Comparison of ENCODE assay signal across 20 cellular contexts in genomic region chr6:36247691-36248090, GRCh38. TPM values are rescaled to one million over a fixed set of nuclear protein-coding genes. Genes with fewer than 3 reads are reported as not detected.
DNase-seq lines count a peak whose midpoint lies in the region; ATAC-seq and TF ChIP-seq lines count a peak whose summit lies in the region.
"Had no signal": no experiment of that assay in that cellular context is flagged by ENCODE, and none has a peak within 500 bp of the region (broad histone marks: within the 10 kb centered on the region; RNA-seq: fewer than 3 reads in every experiment).

No MANE protein-coding gene starts in this region.

- H3K27ac Mint-ChIP-seq in activated CD4-positive, alpha-beta T cell treated with anti-CD3 and anti-CD28 coated beads for 36 hours, result no peak overlapping the region
- H3K27ac Mint-ChIP-seq: activated naive CD8-positive, alpha-beta T cell; immature natural killer cell; stimulated activated memory B cell treated with anti-CD40 and anti-IgM and Interleukin-4, amounts not matched to agents 10 μg/mL and 1 μg/mL and 100 μg/mL, for 72 hours; T-helper 2 cell treated with Interferon-gamma antibody and Interleukin-4, amounts not matched to agents 5 μg/mL and 100 μg/mL, for 36 hours had no signal

- ATAC-seq in PC-3 (peak; percentile 29; the same call in 1 of the 2 replicates), sciatic nerve (peak; percentile 78), HG02610 (IDR thresholded peaks at IDR 0.05; ENCODE audit: unreplicated experiment) (no peak)
- no peak for ATAC-seq in activated CD4-positive, alpha-beta T cell treated with anti-CD3 and anti-CD28 coated beads for 36 hours
- ATAC-seq: stimulated activated memory B cell treated with anti-CD40 and anti-IgM and Interleukin-4, amounts not matched to agents 10 μg/mL and 1 μg/mL and 100 μg/mL, for 72 hours had no signal

- no peak overlapping the region for H3K4me3 ChIP-seq in BLaER1 treated with 17β-estradiol and CSF1 and Interleukin-3, amounts not matched to agents 10 nM and 100 nM
- H3K4me3 ChIP-seq in PC-3 (ENCODE audit: low read length) (no peak overlapping the region), fibroblast of the aortic adventitia (ENCODE audit: low read depth, low read length) (no peak overlapping the region), Karpas-422 (ENCODE audit: low read length) (no peak overlapping the region)

- CTCF ChIA-PET in PC-3 (lab: Charles Lee), result no interaction called here
- CTCF ChIA-PET in activated CD4-positive, alpha-beta T cell treated with anti-CD3 and anti-CD28 coated beads for 36 hours (lab: Charles Lee), result no interaction called here

- H3K9me2 ChIP-seq in PC-3 (replicated peaks; ENCODE audit: low read length) (no peaks in the 10 kb centered on the region), Karpas-422 (replicated peaks; ENCODE audit: insufficient read depth, low read length) (no peaks in the 10 kb centered on the region)

- DNase-seq in PC-3 (peak; percentile 45), fibroblast of the aortic adventitia (ENCODE audit: low read depth) (peak; percentile 88), sciatic nerve (ENCODE audit: low spot score) (no peak), Karpas-422 (no peak)
- DNase-seq in activated CD4-positive, alpha-beta T cell treated with anti-CD3 and anti-CD28 coated beads for 36 hours, result no peak
- DNase-seq in activated CD4-positive, alpha-beta T cell treated with anti-CD3 and anti-CD28 coated beads for 1 hour, result no peak
- DNase-seq: activated CD4-positive, alpha-beta T cell treated with anti-CD3 and anti-CD28 coated beads for 4 hours; DMS153; immature natural killer cell; NCI-H345; occipital lobe; SHP77 treated with DMSO at 0.1 percent for 48 hours had no signal

- H3K27me3 Mint-ChIP-seq in activated CD4-positive, alpha-beta T cell treated with anti-CD3 and anti-CD28 coated beads for 36 hours, result peaks cover 5% of the 10 kb centered on the region
- H3K27me3 Mint-ChIP-seq: stimulated activated memory B cell treated with anti-CD40 and anti-IgM and Interleukin-4, amounts not matched to agents 10 μg/mL and 1 μg/mL and 100 μg/mL, for 72 hours had no signal

- H3K9me3 ChIP-seq in BLaER1 treated with 17β-estradiol and CSF1 and Interleukin-3, amounts not matched to agents 10 nM and 100 nM (replicated peaks in 1 of 11), result no peaks in the 10 kb centered on the region
- no peaks in the 10 kb centered on the region for H3K9me3 ChIP-seq in PC-3 (ENCODE audit: low read length)
- no peaks in the 10 kb centered on the region for H3K9me3 ChIP-seq in Karpas-422 (ENCODE audit: low read length)

- intact Hi-C loops in PC-3 (cut with micrococcal nuclease) (no loop called here), sciatic nerve (cut with DNase I) (no loop called here)
- intact Hi-C loops in activated CD4-positive, alpha-beta T cell treated with anti-CD3 and anti-CD28 coated beads for 36 hours (cut with DNase I, micrococcal nuclease), result no loop called here

- H3K4me3 Mint-ChIP-seq in activated CD4-positive, alpha-beta T cell treated with anti-CD3 and anti-CD28 coated beads for 36 hours, result no peak overlapping the region
- H3K4me3 Mint-ChIP-seq: activated naive CD8-positive, alpha-beta T cell; central memory CD8-positive, alpha-beta T cell; immature natural killer cell; stimulated activated memory B cell treated with anti-CD40 and anti-IgM and Interleukin-4, amounts not matched to agents 10 μg/mL and 1 μg/mL and 100 μg/mL, for 72 hours; T-helper 2 cell treated with Interferon-gamma antibody and Interleukin-4, amounts not matched to agents 5 μg/mL and 100 μg/mL, for 36 hours had no signal

- no peaks in the 10 kb centered on the region for H3K9me3 Mint-ChIP-seq in activated CD4-positive, alpha-beta T cell treated with anti-CD3 and anti-CD28 coated beads for 36 hours (ENCODE audit: low read depth)
- H3K9me3 Mint-ChIP-seq: central memory CD8-positive, alpha-beta T cell; immature natural killer cell; stimulated activated memory B cell treated with anti-CD40 and anti-IgM and Interleukin-4, amounts not matched to agents 10 μg/mL and 1 μg/mL and 100 μg/mL, for 72 hours; T-helper 2 cell treated with Interferon-gamma antibody and Interleukin-4, amounts not matched to agents 5 μg/mL and 100 μg/mL, for 36 hours had no signal

- H3K4me1 Mint-ChIP-seq in activated CD4-positive, alpha-beta T cell treated with anti-CD3 and anti-CD28 coated beads for 36 hours, result no peaks in the 10 kb centered on the region
- H3K4me1 Mint-ChIP-seq: central memory CD8-positive, alpha-beta T cell had no signal

- H3K27me3 ChIP-seq in BLaER1 treated with 17β-estradiol and CSF1 and Interleukin-3, amounts not matched to agents 10 nM and 100 nM, result no peaks in the 10 kb centered on the region
- no peaks in the 10 kb centered on the region for H3K27me3 ChIP-seq in PC-3 (ENCODE audit: low read length)
- H3K27me3 ChIP-seq in Karpas-422 (ENCODE audit: low read length), result no peaks in the 10 kb centered on the region

- peak overlapping the region in 10 of 11 experiments; percentile 5 to 97 (median 68); a peak in 17 of 22 replicates for H3K4me2 ChIP-seq in BLaER1 treated with 17β-estradiol and CSF1 and Interleukin-3, amounts not matched to agents 10 nM and 100 nM
- peak overlapping the region; percentile 10; the same call in 1 of the 2 replicates for H3K4me2 ChIP-seq in PC-3 (ENCODE audit: low read length)
- no peak overlapping the region for H3K4me2 ChIP-seq in Karpas-422 (ENCODE audit: low read depth, low read length, poor library complexity, severe bottlenecking)

- H3K79me2 ChIP-seq in PC-3 (ENCODE audit: low read length) (no peaks in the 10 kb centered on the region), Karpas-422 (ENCODE audit: low read length) (no peaks in the 10 kb centered on the region)

- TF ChIP-seq CTCF in PC-3 (conservative IDR thresholded peaks at IDR 0.05; ENCODE audit: low read depth, low read length), result no peak
- no peak for TF ChIP-seq CTCF in fibroblast of the aortic adventitia (IDR thresholded peaks at IDR 0.05; ENCODE audit: insufficient read depth, low read length)

- H3K36me3 Mint-ChIP-seq in activated CD4-positive, alpha-beta T cell treated with anti-CD3 and anti-CD28 coated beads for 36 hours (ENCODE audit: low read depth), result no peaks in the 10 kb centered on the region
- H3K36me3 Mint-ChIP-seq: stimulated activated memory B cell treated with anti-CD40 and anti-IgM and Interleukin-4, amounts not matched to agents 10 μg/mL and 1 μg/mL and 100 μg/mL, for 72 hours had no signal

- BruUV-seq in PC-3 (replicated peaks; lab: Mats Ljungman, UMichigan), result no TSS peak

- H3K4me1 ChIP-seq in BLaER1 treated with 17β-estradiol and CSF1 and Interleukin-3, amounts not matched to agents 10 nM and 100 nM, result peaks cover 42 to 77% (median 65%) of the 10 kb centered on the region in 10 experiments
- peaks cover 23% of the 10 kb centered on the region for H3K4me1 ChIP-seq in PC-3 (ENCODE audit: insufficient read depth, low read length)
- H3K4me1 ChIP-seq in Karpas-422 (ENCODE audit: low read length), result peaks cover 22% of the 10 kb centered on the region

- no peak overlapping the region; a peak in 2 of 22 replicates for H3K9ac ChIP-seq in BLaER1 treated with 17β-estradiol and CSF1 and Interleukin-3, amounts not matched to agents 10 nM and 100 nM
- H3K9ac ChIP-seq in PC-3 (ENCODE audit: low read length) (no peak overlapping the region), Karpas-422 (ENCODE audit: low read length) (no peak overlapping the region)

- H3K36me3 ChIP-seq in BLaER1 treated with 17β-estradiol and CSF1 and Interleukin-3, amounts not matched to agents 10 nM and 100 nM, result no peaks in the 10 kb centered on the region
- H3K36me3 ChIP-seq in PC-3 (ENCODE audit: low read depth, low read length) (no peaks in the 10 kb centered on the region), Karpas-422 (ENCODE audit: insufficient read depth, low read length) (no peaks in the 10 kb centered on the region)

- POLR2A ChIA-PET in PC-3 (lab: Charles Lee; ENCODE audit: unreplicated experiment), result no interaction called here
- POLR2A ChIA-PET in activated CD4-positive, alpha-beta T cell treated with anti-CD3 and anti-CD28 coated beads for 36 hours (lab: Charles Lee), result no interaction called here

- no peaks in the 10 kb centered on the region for H3F3A ChIP-seq in PC-3 (ENCODE audit: low read length, unreplicated experiment)

- peak overlapping the region in 10 of 11 experiments; percentile 10 to 73 (median 36); a peak in 13 of 22 replicates for H3K27ac ChIP-seq in BLaER1 treated with 17β-estradiol and CSF1 and Interleukin-3, amounts not matched to agents 10 nM and 100 nM
- 0 out of 2 replicates have a peak overlapping the region, but pooled peaks have one; percentile 6 for H3K27ac ChIP-seq in PC-3 (ENCODE audit: low read length)
- H3K27ac ChIP-seq in Karpas-422 (ENCODE audit: low read length), result no peak overlapping the region

- no peaks in the 10 kb centered on the region for H4K20me1 ChIP-seq in BLaER1 treated with 17β-estradiol and CSF1 and Interleukin-3, amounts not matched to agents 10 nM and 100 nM
- H4K20me1 ChIP-seq in PC-3 (ENCODE audit: low read length) (no peaks in the 10 kb centered on the region), Karpas-422 (ENCODE audit: insufficient read depth, low read depth, low read length) (no peaks in the 10 kb centered on the region)

- peak overlapping the region; percentile 29; the same call in 1 of the 2 replicates for H2AFZ ChIP-seq in PC-3 (ENCODE audit: low read length)
- no peak overlapping the region for H2AFZ ChIP-seq in Karpas-422 (ENCODE audit: low read length)

RNA-seq across cellular contexts. Expression of gene PNPLA1, which starts 22.2 kb away (rescaled TPM):
- 0.29 TPM in 1 of 2 replicates, not detected in the other for total RNA-seq in PC-3 (2014; rRNA removed)
- 0.09 TPM in 1 of 2 replicates, not detected in the other for total RNA-seq in fibroblast of the aortic adventitia (ENCODE audit: low replicate concordance)
- 0.22 TPM for total RNA-seq in sciatic nerve
- not detected for total RNA-seq in activated CD4-positive, alpha-beta T cell treated with anti-CD3 and anti-CD28 coated beads for 36 hours
- total RNA-seq in Karpas-422 (2014; rRNA removed; shearing (Covaris generic); ENCODE audit: low replicate concordance), result not detected in 2 replicates
- total RNA-seq: LHCN-M2, occipital lobe, skeletal muscle tissue had no signal

RNA-seq across cellular contexts. Expression of gene BRPF3, which starts 51.1 kb away (rescaled TPM):
- total RNA-seq in PC-3 (2014; rRNA removed) (14.3 and 21.4 TPM in 2 replicates), fibroblast of the aortic adventitia (ENCODE audit: low replicate concordance) (15.3 and 19.1 TPM in 2 replicates), sciatic nerve (36.6 TPM)
- 10 to 100 TPM; 18.0 to 26.0 TPM for total RNA-seq in activated CD4-positive, alpha-beta T cell treated with anti-CD3 and anti-CD28 coated beads for 36 hours
- total RNA-seq in Karpas-422 (2014; rRNA removed; shearing (Covaris generic); ENCODE audit: low replicate concordance), result 10.3 and 16.2 TPM in 2 replicates

Comparison
In these comparisons a context has a peak if more than half of its experiments do, and no peak if none do; other contexts are left out.
1. ATAC-seq: peak in PC-3 (single experiment) and sciatic nerve (single experiment); none in activated CD4-positive, alpha-beta T cell treated with anti-CD3 and anti-CD28 coated beads for 36 hours (single experiment) and HG02610 (single experiment).
2. DNase-seq: peak in PC-3 (single experiment) and fibroblast of the aortic adventitia (single experiment); none in sciatic nerve (single experiment), activated CD4-positive, alpha-beta T cell treated with anti-CD3 and anti-CD28 coated beads for 36 hours (single experiment), Karpas-422 (single experiment) and activated CD4-positive, alpha-beta T cell treated with anti-CD3 and anti-CD28 coated beads for 1 hour (single experiment).